Comparison of ENCODE assay signal across 9 cellular contexts in genomic region chr18:28922936-28923335, GRCh38.
"Had no signal": no experiment of that assay in that cellular context is flagged by ENCODE, and none has a peak within 500 bp of the region (broad histone marks: within the 10 kb centered on the region; RNA-seq: fewer than 3 reads in every experiment).

No MANE protein-coding gene starts in this region.

- H3K9ac ChIP-seq: KMS-11 had no signal

- ATAC-seq: HepG2 had no signal

- FAIRE-seq: HepG2, HTR-8/SVneo had no signal

- H3K27ac ChIP-seq: HL-60, KMS-11 had no signal

- H3K4me2 ChIP-seq: KMS-11 had no signal

- DNase-seq: IMR-90, Karpas-422, Kasumi-1, KBM-7, KG1 had no signal
